In genomic region chr2:222000326-222000725, GRCh38 we compare ENCODE assay signal across 14 cellular contexts.
DNase-seq lines count a peak whose midpoint lies in the region; TF ChIP-seq lines count a peak whose summit lies in the region.
"Had no signal": no experiment of that assay in that cellular context is flagged by ENCODE, and none has a peak within 500 bp of the region (broad histone marks: within the 10 kb centered on the region; RNA-seq: fewer than 3 reads in every experiment).

No MANE protein-coding gene starts in this region.

- no peak for TF ChIP-seq CTCF in cardiac fibroblast (IDR thresholded peaks at IDR 0.05; ENCODE audit: low read depth, low read length)

- H3K9me3 ChIP-seq in CD4-positive, alpha-beta memory T cell (ENCODE audit: control insufficient read depth in 1 of 2, low read length in 2 of 2), result no peaks in the 10 kb centered on the region
- H3K9me3 ChIP-seq: tibial nerve had no signal

- intact Hi-C loops in CD4-positive, alpha-beta memory T cell (cut with micrococcal nuclease), result no loop called here

- H3K4me1 ChIP-seq in CD4-positive, alpha-beta memory T cell (ENCODE audit: insufficient read depth, low read length), result no peaks in the 10 kb centered on the region
- H3K4me1 ChIP-seq: tibial nerve had no signal

- CTCF ChIA-PET in CD4-positive, alpha-beta memory T cell (lab: Charles Lee; ENCODE audit: partially characterized antibody), result no interaction called here

- H3K27ac Mint-ChIP-seq in CD4-positive, alpha-beta memory T cell, result no peak overlapping the region

- no peaks in the 10 kb centered on the region for H3K4me1 Mint-ChIP-seq in CD4-positive, alpha-beta memory T cell

- H3K36me3 ChIP-seq in CD4-positive, alpha-beta memory T cell (ENCODE audit: insufficient read depth, low read length), result no peaks in the 10 kb centered on the region
- H3K36me3 ChIP-seq: tibial nerve had no signal

- POLR2A ChIA-PET in CD4-positive, alpha-beta memory T cell (lab: Charles Lee; ENCODE audit: partially characterized antibody), result no interaction called here

- H3K27me3 Mint-ChIP-seq in CD4-positive, alpha-beta memory T cell, result peaks cover 0 to 8% of the 10 kb centered on the region in 2 donors

- no peak overlapping the region for H3K4me3 Mint-ChIP-seq in CD4-positive, alpha-beta memory T cell

- H3K4me3 ChIP-seq in cardiac fibroblast (replicated peaks in 1 of 2; ENCODE audit: low read depth in 2 of 2, low read length in 2 of 2) (no peak overlapping the region), skeletal muscle cell (ENCODE audit: low read depth, low read length) (no peak overlapping the region)
- no peak overlapping the region for H3K4me3 ChIP-seq in CD4-positive, alpha-beta memory T cell (ENCODE audit: low read length in 2 of 2)
- H3K4me3 ChIP-seq: lung, tibial nerve had no signal

- no peaks in the 10 kb centered on the region for H3K27me3 ChIP-seq in CD4-positive, alpha-beta memory T cell (ENCODE audit: insufficient read depth, low read length)
- H3K27me3 ChIP-seq: tibial nerve had no signal

- peaks cover 0 to 5% (median under 1%) of the 10 kb centered on the region in 8 donors for H3K9me3 Mint-ChIP-seq in CD4-positive, alpha-beta memory T cell

- no peaks in the 10 kb centered on the region for H3K36me3 Mint-ChIP-seq in CD4-positive, alpha-beta memory T cell

- peak; percentile 45 for DNase-seq in NCI-H510A treated with DMSO at 0.1 percent for 48 hours (lab: John Stamatoyannopoulos, UW)
- DNase-seq in NCI-H510A (lab: John Stamatoyannopoulos, UW), result no peak
- DNase-seq in NCI-H226, result peak; percentile 92
- DNase-seq in cardiac fibroblast (ENCODE audit: low read depth in 2 of 2), result peak; percentile 7 to 10
- DNase-seq in skeletal muscle cell (ENCODE audit: low read depth), result peak; percentile 61
- no peak for DNase-seq in GF-D8 (lab: John Stamatoyannopoulos, UW)
- DNase-seq in NCI-H128 (lab: John Stamatoyannopoulos, UW; ENCODE audit: unreplicated experiment), result no peak
- no peak for DNase-seq in CD4-positive, alpha-beta memory T cell
- DNase-seq: hippocampal formation; NCI-H748 treated with DMSO at 0.1 percent for 48 hours; occipital lobe; stimulated activated CD4-positive, alpha-beta T cell treated with anti-CD3 and anti-CD28 coated beads, Interleukin-12 subunit alpha, Interleukin-12 subunit beta, amount 100 ng/mL, for 4 hours had no signal

- no peak overlapping the region for H3K27ac ChIP-seq in CD4-positive, alpha-beta memory T cell (ENCODE audit: low read depth, low read length)
- H3K27ac ChIP-seq: tibial nerve had no signal

Comparison
In these comparisons a context has a peak if more than half of its experiments do, and no peak if none do; other contexts are left out.
1. DNase-seq: peak in NCI-H510A treated with DMSO at 0.1 percent for 48 hours (single experiment), NCI-H226 (single experiment), cardiac fibroblast (2 of 2) and skeletal muscle cell (single experiment); none in NCI-H510A (single experiment), GF-D8 (single experiment), NCI-H128 (single experiment) and CD4-positive, alpha-beta memory T cell (0 of 5).